In the genomic region with DNA sequence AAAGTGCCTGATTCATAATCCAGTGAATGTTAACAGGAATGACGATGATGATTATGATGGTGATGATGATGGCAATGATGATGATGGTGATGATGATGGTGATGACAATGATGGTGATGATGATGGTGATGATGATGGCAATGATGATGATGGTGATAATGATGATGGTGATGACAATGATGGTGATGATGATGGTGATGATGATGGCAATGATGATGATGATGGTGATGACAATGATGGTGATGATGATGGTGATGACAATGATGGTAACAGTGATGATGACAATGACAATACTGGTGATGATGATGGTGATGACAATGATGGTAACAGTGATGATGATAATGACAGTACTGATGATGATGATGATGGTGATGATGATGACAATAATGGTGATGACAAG, we compare ENCODE assay signal across 10 cellular contexts. TPM values are rescaled to one million over a fixed set of nuclear protein-coding genes. Genes with fewer than 3 reads are reported as not detected.
"Had no signal": no experiment of that assay in that cellular context is flagged by ENCODE, and none has a peak within 500 bp of the region (broad histone marks: within the 10 kb centered on the region; RNA-seq: fewer than 3 reads in every experiment).

No MANE protein-coding gene starts in this region.

RNA-seq across cellular contexts. Expression of a gene that starts 46.6 kb away (rescaled TPM):
- total RNA-seq: endodermal cell; esophagus mucosa; esophagus squamous epithelium; gastrocnemius medialis; left cardiac atrium; lower leg skin; mesenteric fat pad; myocyte; naive thymus-derived CD8-positive, alpha-beta T cell had no signal
- polyA plus RNA-seq: keratinocyte; naive thymus-derived CD8-positive, alpha-beta T cell had no signal
